Comparison of ENCODE assay signal across 22 cellular contexts in genomic region chr16:129075-129474, GRCh38. TPM values are rescaled to one million over a fixed set of nuclear protein-coding genes. Genes with fewer than 3 reads are reported as not detected.
"Had no signal": no experiment of that assay in that cellular context is flagged by ENCODE, and none has a peak within 500 bp of the region (broad histone marks: within the 10 kb centered on the region; RNA-seq: fewer than 3 reads in every experiment).

No MANE protein-coding gene starts in this region.

- DNase-seq: activated CD4-positive, alpha-beta memory T cell treated with anti-CD3 and anti-CD28 coated beads, Interleukin-2, amount 10 ng/mL, durations not matched to agents 7 days and 5 days; activated CD4-positive, alpha-beta T cell treated with anti-CD3 and anti-CD28 coated beads for 48 hours; activated CD4-positive, CD25-positive, alpha-beta regulatory T cell; activated CD8-positive, alpha-beta memory T cell treated with anti-CD3 and anti-CD28 coated beads, Interleukin-2, amount 50 U/mL, for 48 hours; brain microvascular endothelial cell; central memory CD4-positive, alpha-beta T cell; colonic mucosa; heart left ventricle; left lung; psoas muscle; right cardiac atrium had no signal

- H3K27me3 Mint-ChIP-seq: activated CD4-positive, alpha-beta memory T cell treated with anti-CD3 and anti-CD28 coated beads, Interleukin-2, amount 10 ng/mL, durations not matched to agents 7 days and 5 days had no signal

- H3K4me3 ChIP-seq: colonic mucosa, gastroesophageal sphincter, heart left ventricle, left lung, neural progenitor cell, psoas muscle had no signal

- H3K9me3 ChIP-seq: colonic mucosa, gastroesophageal sphincter, heart left ventricle, left lung, psoas muscle had no signal

- H3K4me1 ChIP-seq: colonic mucosa, gastroesophageal sphincter, heart left ventricle, left lung, neural progenitor cell, psoas muscle had no signal

- H3K4me3 Mint-ChIP-seq: activated CD4-positive, alpha-beta memory T cell treated with anti-CD3 and anti-CD28 coated beads, Interleukin-2, amount 10 ng/mL, durations not matched to agents 7 days and 5 days; mesothelial cell of epicardium; neural progenitor cell had no signal

- H2AFZ ChIP-seq: neural progenitor cell had no signal

- H3K4me2 ChIP-seq: neural progenitor cell had no signal

- H3K9me3 Mint-ChIP-seq: activated CD4-positive, alpha-beta memory T cell treated with anti-CD3 and anti-CD28 coated beads, Interleukin-2, amount 10 ng/mL, durations not matched to agents 7 days and 5 days; mesothelial cell of epicardium; neural progenitor cell had no signal

- ATAC-seq: esophagus mucosa, gastroesophageal sphincter, heart left ventricle, left lung, psoas muscle, right cardiac atrium had no signal

- H3K27ac ChIP-seq: brain microvascular endothelial cell, colonic mucosa, gastroesophageal sphincter, heart left ventricle, left lung, neural progenitor cell, psoas muscle had no signal

- H3K27ac Mint-ChIP-seq: activated CD4-positive, alpha-beta memory T cell treated with anti-CD3 and anti-CD28 coated beads, Interleukin-2, amount 10 ng/mL, durations not matched to agents 7 days and 5 days; mesothelial cell of epicardium; neural progenitor cell had no signal

- H3K27me3 ChIP-seq: brain microvascular endothelial cell, colonic mucosa, gastroesophageal sphincter, heart left ventricle, left lung, neural progenitor cell had no signal

- H3K4me1 Mint-ChIP-seq: mesothelial cell of epicardium, neural progenitor cell had no signal

- H3K36me3 ChIP-seq: brain microvascular endothelial cell, colonic mucosa, neural progenitor cell had no signal

RNA-seq across cellular contexts. Expression of gene HBZ, which starts 23.4 kb away (rescaled TPM):
- total RNA-seq: activated CD4-positive, alpha-beta memory T cell treated with anti-CD3 and anti-CD28 coated beads, Interleukin-2, amount 10 ng/mL, durations not matched to agents 7 days and 5 days; aorta; esophagus mucosa; gastroesophageal sphincter; heart left ventricle; kidney epithelial cell; left lung; lung microvascular endothelial cell; mesothelial cell of epicardium; myocyte; osteocyte; psoas muscle; right cardiac atrium had no signal
- polyA plus RNA-seq: aorta, heart left ventricle, right cardiac atrium had no signal

RNA-seq across cellular contexts. Expression of gene HBM, which starts 36.7 kb away (rescaled TPM):
- total RNA-seq: activated CD4-positive, alpha-beta memory T cell treated with anti-CD3 and anti-CD28 coated beads, Interleukin-2, amount 10 ng/mL, durations not matched to agents 7 days and 5 days; colonic mucosa; esophagus mucosa; kidney epithelial cell; left lung; lung microvascular endothelial cell; mesothelial cell of epicardium; myocyte; osteocyte; right cardiac atrium had no signal
- polyA plus RNA-seq: aorta, heart left ventricle, psoas muscle, right cardiac atrium, thymus, urinary bladder had no signal

RNA-seq across cellular contexts. Expression of gene HBA2, which starts 43.6 kb away (rescaled TPM):
- total RNA-seq: activated CD4-positive, alpha-beta memory T cell treated with anti-CD3 and anti-CD28 coated beads, Interleukin-2, amount 10 ng/mL, durations not matched to agents 7 days and 5 days; kidney epithelial cell; lung microvascular endothelial cell; mesothelial cell of epicardium; myocyte; osteocyte had no signal

RNA-seq across cellular contexts. Expression of gene HBA1, which starts 47.4 kb away (rescaled TPM):
- total RNA-seq: activated CD4-positive, alpha-beta memory T cell treated with anti-CD3 and anti-CD28 coated beads, Interleukin-2, amount 10 ng/mL, durations not matched to agents 7 days and 5 days; kidney epithelial cell; lung microvascular endothelial cell; mesothelial cell of epicardium; osteocyte had no signal
